Comparison of ENCODE assay signal across 8 cellular contexts in the genomic region with DNA sequence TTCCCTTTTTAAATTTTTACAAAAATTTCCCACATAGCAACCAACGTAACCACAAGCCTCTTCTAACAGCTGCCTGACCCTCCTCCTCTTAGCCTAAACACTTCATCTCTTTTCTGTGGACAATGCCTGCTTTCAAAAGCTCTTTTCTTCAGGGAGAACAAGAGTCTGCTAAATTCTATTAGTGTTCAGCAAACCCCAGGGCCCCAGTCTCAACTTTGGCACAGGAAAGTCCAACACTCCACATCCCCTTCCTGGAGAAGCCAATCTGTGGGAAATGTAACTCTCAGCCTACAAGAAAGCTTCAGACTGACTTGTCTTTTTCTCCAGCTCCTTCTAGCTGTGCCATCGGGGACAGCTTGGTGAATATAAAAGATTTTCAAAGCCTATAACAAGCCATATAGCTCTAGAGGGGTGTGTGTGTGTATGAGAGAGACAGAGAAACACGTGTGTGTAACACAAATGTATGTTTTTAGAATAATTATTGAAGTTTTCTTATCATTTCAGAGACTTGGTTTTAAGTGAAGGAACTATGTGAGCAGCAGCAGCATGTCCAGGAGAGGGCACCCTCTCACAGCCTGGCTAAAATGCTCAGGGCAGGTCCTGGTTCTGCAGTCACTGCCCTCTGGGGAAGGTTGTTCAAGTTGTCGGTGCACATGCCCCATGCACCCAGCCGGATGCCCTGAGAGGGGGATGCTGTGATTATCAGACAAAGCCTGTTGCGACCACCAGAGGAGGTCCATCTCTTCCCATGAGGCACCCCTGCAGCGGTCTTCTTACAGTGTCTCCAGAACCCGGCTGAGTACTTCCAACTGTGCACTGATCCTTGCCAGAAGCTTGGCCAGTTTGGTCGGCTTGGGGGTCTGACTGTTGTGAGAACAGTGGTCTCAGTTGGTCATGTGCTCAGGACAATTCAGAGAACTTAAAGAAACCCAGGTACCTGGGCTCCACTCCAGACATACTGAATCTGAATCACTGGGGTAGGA. TPM values are rescaled to one million over a fixed set of nuclear protein-coding genes. Genes with fewer than 3 reads are reported as not detected.
A peak's percentile ranks its signal among the peaks of the same experiment; 100 is the strongest.
DNase-seq lines count a peak whose midpoint lies in the region; ATAC-seq and TF ChIP-seq lines count a peak whose summit lies in the region.

No MANE protein-coding gene starts in this region.

- H3K9me3 Mint-ChIP-seq in activated CD4-positive, alpha-beta T cell treated with anti-CD3 and anti-CD28 coated beads, Interleukin-2, amount 10 ng/mL, durations not matched to agents 24 days and 14 days, result no peaks in the 10 kb centered on the region

- H3K4me1 Mint-ChIP-seq in activated CD4-positive, alpha-beta T cell treated with anti-CD3 and anti-CD28 coated beads, Interleukin-2, amount 10 ng/mL, durations not matched to agents 24 days and 14 days, result no peaks in the 10 kb centered on the region

- TF ChIP-seq CTCF in epithelial cell of proximal tubule (conservative IDR thresholded peaks at IDR 0.05; ENCODE audit: low read depth, low read length) (peak; percentile 94), upper lobe of right lung (IDR thresholded peaks at IDR 0.05) (peak; percentile 61)

- no peaks in the 10 kb centered on the region for H3K27me3 ChIP-seq in upper lobe of right lung

- ATAC-seq in GM21528 (IDR thresholded peaks at IDR 0.05; ENCODE audit: low FRiP score, unreplicated experiment) (peak; percentile 74), upper lobe of right lung (peak; percentile 91)

- H3K36me3 ChIP-seq in upper lobe of right lung, result no peaks in the 10 kb centered on the region

- no peak overlapping the region for H3K27ac Mint-ChIP-seq in activated CD4-positive, alpha-beta T cell treated with anti-CD3 and anti-CD28 coated beads, Interleukin-2, amount 10 ng/mL, durations not matched to agents 24 days and 14 days

- no peak overlapping the region for H3K4me3 ChIP-seq in epithelial cell of proximal tubule (ENCODE audit: low read depth, low read length)
- H3K4me3 ChIP-seq in upper lobe of right lung, result no peak overlapping the region

- H3K4me3 Mint-ChIP-seq in activated CD4-positive, alpha-beta T cell treated with anti-CD3 and anti-CD28 coated beads, Interleukin-2, amount 10 ng/mL, durations not matched to agents 24 days and 14 days, result no peak overlapping the region

- H3K27ac ChIP-seq in upper lobe of right lung, result no peak overlapping the region

- H3K36me3 Mint-ChIP-seq in activated CD4-positive, alpha-beta T cell treated with anti-CD3 and anti-CD28 coated beads, Interleukin-2, amount 10 ng/mL, durations not matched to agents 24 days and 14 days (ENCODE audit: low read depth), result no peaks in the 10 kb centered on the region

- peaks cover 13% of the 10 kb centered on the region for H3K27me3 Mint-ChIP-seq in activated CD4-positive, alpha-beta T cell treated with anti-CD3 and anti-CD28 coated beads, Interleukin-2, amount 10 ng/mL, durations not matched to agents 24 days and 14 days

- intact Hi-C loops in activated CD4-positive, alpha-beta T cell treated with anti-CD3 and anti-CD28 coated beads, Interleukin-2, amount 10 ng/mL, durations not matched to agents 24 days and 14 days (cut with micrococcal nuclease), result loop anchor here (1.0 to 5.0 kb wide), 2 partner anchors 231 to 301 kb away; no protein-coding TSS in a partner anchor
- intact Hi-C loops in upper lobe of right lung (cut with DNase I), result no loop called here

- no peaks in the 10 kb centered on the region for H3K4me1 ChIP-seq in upper lobe of right lung

- H3K9me3 ChIP-seq in upper lobe of right lung, result no peaks in the 10 kb centered on the region

- DNase-seq in EH (ENCODE audit: low read depth), result peak; percentile 60
- DNase-seq in MV-4-11 (lab: John Stamatoyannopoulos, UW), result peak; percentile 43
- peak; percentile 83 for DNase-seq in activated CD4-positive, alpha-beta T cell treated with anti-CD3 and anti-CD28 coated beads, Interleukin-2, amount 10 ng/mL, durations not matched to agents 24 days and 14 days
- DNase-seq in epithelial cell of proximal tubule (ENCODE audit: low read depth), result peak; percentile 3
- peak; percentile 27 for DNase-seq in mucosa of gallbladder (ENCODE audit: low spot score)
- no peak for DNase-seq in upper lobe of right lung
- DNase-seq in NCI-H128 (lab: John Stamatoyannopoulos, UW; ENCODE audit: unreplicated experiment), result no peak

RNA-seq across cellular contexts. Expression of a gene that starts 34.4 kb away (rescaled TPM):
- total RNA-seq in activated CD4-positive, alpha-beta T cell treated with anti-CD3 and anti-CD28 coated beads, Interleukin-2, amount 10 ng/mL, durations not matched to agents 24 days and 14 days, result not detected in 2 replicates
- total RNA-seq in epithelial cell of proximal tubule, result not detected in 2 replicates
- total RNA-seq in mucosa of gallbladder, result not detected
- total RNA-seq in upper lobe of right lung, result not detected

RNA-seq across cellular contexts. Expression of a gene that starts 51.2 kb away (rescaled TPM):
- total RNA-seq in activated CD4-positive, alpha-beta T cell treated with anti-CD3 and anti-CD28 coated beads, Interleukin-2, amount 10 ng/mL, durations not matched to agents 24 days and 14 days, result 0.38 and 0.77 TPM in 2 replicates
- total RNA-seq in epithelial cell of proximal tubule (not detected in 2 replicates), mucosa of gallbladder (1.0 TPM), upper lobe of right lung (not detected)

Comparison
In these comparisons a context has a peak if more than half of its experiments do, and no peak if none do; other contexts are left out.
1. DNase-seq: peak in EH (single experiment), MV-4-11 (single experiment), activated CD4-positive, alpha-beta T cell treated with anti-CD3 and anti-CD28 coated beads, Interleukin-2, amount 10 ng/mL, durations not matched to agents 24 days and 14 days (single experiment), epithelial cell of proximal tubule (single experiment) and mucosa of gallbladder (single experiment); none in upper lobe of right lung (single experiment) and NCI-H128 (single experiment).